2 cellular contexts compared by ENCODE assay signal in the genomic region with DNA sequence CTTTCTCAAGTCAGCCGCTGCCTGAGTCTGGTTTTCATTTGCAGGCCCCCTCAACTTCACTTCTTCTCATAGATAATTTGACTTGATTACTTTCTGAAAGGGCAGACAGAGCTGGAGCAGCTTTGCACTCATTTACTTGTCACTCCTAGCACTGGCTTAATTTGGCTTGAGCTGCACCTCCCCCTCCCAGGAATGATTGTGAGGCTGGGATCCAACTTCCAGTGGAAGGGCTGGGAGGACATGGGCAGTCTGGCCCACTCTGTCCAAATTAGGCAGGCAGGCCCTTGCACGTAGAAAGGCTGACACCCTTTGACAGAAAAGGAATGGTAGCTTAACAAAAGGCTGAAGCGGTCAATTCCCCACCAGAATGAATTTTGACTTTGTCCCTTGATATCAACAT.
A peak's percentile ranks its signal among the peaks of the same experiment; 100 is the strongest.
TF ChIP-seq lines count a peak whose summit lies in the region.

No MANE protein-coding gene starts in this region.

TF ChIP-seq in SK-N-SH treated with all-trans-retinoic acid at 6 μM for 48 hours, 23 proteins besides CTCF, POLR2A, EP300 and RAD21:
- TF ChIP-seq, protein P1, sequence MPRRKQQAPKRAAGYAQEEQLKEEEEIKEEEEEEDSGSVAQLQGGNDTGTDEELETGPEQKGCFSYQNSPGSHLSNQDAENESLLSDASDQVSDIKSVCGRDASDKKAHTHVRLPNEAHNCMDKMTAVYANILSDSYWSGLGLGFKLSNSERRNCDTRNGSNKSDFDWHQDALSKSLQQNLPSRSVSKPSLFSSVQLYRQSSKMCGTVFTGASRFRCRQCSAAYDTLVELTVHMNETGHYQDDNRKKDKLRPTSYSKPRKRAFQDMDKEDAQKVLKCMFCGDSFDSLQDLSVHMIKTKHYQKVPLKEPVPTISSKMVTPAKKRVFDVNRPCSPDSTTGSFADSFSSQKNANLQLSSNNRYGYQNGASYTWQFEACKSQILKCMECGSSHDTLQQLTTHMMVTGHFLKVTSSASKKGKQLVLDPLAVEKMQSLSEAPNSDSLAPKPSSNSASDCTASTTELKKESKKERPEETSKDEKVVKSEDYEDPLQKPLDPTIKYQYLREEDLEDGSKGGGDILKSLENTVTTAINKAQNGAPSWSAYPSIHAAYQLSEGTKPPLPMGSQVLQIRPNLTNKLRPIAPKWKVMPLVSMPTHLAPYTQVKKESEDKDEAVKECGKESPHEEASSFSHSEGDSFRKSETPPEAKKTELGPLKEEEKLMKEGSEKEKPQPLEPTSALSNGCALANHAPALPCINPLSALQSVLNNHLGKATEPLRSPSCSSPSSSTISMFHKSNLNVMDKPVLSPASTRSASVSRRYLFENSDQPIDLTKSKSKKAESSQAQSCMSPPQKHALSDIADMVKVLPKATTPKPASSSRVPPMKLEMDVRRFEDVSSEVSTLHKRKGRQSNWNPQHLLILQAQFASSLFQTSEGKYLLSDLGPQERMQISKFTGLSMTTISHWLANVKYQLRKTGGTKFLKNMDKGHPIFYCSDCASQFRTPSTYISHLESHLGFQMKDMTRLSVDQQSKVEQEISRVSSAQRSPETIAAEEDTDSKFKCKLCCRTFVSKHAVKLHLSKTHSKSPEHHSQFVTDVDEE (CRISPR knock-in tag; IDR thresholded peaks at IDR 0.05) = 0 out of 2 replicates have a peak, but pooled peaks have one; percentile 9
- no peak for TF ChIP-seq ZFP3 (CRISPR knock-in tag; IDR thresholded peaks at IDR 0.05)

TF ChIP-seq in neural cell, 6 proteins besides CTCF, POLR2A, EP300 and RAD21 (continued from another document):
- TF ChIP-seq EZH2 (IDR thresholded peaks at IDR 0.05; ENCODE audit: borderline replicate concordance, insufficient read depth, low read length, poor library complexity, severe bottlenecking) (no peak), POLR2AphosphoS5 (IDR thresholded peaks at IDR 0.05) (no peak), TAF1 (IDR thresholded peaks at IDR 0.05; ENCODE audit: low read depth) (no peak)
